In the genomic region with DNA sequence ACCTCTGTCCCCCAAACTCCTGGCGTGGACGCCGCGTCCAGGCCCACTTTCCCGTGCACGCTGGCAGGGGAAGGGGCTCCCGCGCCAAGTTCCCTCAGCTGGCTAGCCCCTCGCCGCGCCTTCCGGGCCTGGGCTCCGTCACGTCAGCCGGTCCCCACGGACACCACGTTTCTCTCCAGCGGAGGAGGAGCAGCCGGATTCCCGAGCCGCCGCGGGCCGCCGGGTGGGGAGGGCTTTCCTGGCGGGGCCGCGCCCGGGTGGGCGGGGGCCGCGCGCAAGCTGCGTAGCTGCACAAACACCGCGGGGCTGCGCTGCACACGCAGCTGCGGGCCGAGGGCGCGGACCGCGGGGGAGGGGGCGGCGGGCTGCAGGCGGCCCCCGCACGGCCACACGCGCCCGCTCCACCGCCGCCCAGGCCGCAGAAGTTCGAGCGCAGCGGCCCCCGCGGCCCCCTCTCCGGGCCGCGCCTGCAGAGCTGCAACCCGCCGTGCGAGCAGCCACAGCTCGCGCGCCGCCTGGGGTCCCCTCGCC, we compare ENCODE assay signal across 9 cellular contexts. TPM values are rescaled to one million over a fixed set of nuclear protein-coding genes. Genes with fewer than 3 reads are reported as not detected.
DNase-seq lines count a peak whose midpoint lies in the region; ATAC-seq, FAIRE-seq and TF ChIP-seq lines count a peak whose summit lies in the region.
"Had no signal": no experiment of that assay in that cellular context is flagged by ENCODE, and none has a peak within 500 bp of the region (broad histone marks: within the 10 kb centered on the region; RNA-seq: fewer than 3 reads in every experiment).

No MANE protein-coding gene starts in this region.

- H3K27ac ChIP-seq in DOHH2 (ENCODE audit: low read depth, low read length) (peak overlapping the region; percentile 97), thymus (ENCODE audit: low read depth) (peak overlapping the region; percentile 91)

- peak; percentile 19 for ATAC-seq in mucosa of descending colon

- peaks cover 2% of the 10 kb centered on the region for H3K27me3 Mint-ChIP-seq in IgD-negative memory B cell

- H3K4me3 Mint-ChIP-seq in IgD-negative memory B cell, result peak overlapping the region; percentile 87 to 97 (median 93)

- intact Hi-C loops in mucosa of descending colon (cut with DNase I, micrococcal nuclease), result no loop called here

- peak overlapping the region; percentile 98 for H3K4me2 ChIP-seq in DOHH2 (ENCODE audit: low read length)

- H3K9me3 Mint-ChIP-seq in IgD-negative memory B cell, result no peaks in the 10 kb centered on the region

- DNase-seq in activated CD8-positive, alpha-beta memory T cell treated with anti-CD3 and anti-CD28 coated beads, Interleukin-2, amount 50 U/mL, for 4 hours, result peak; percentile 57
- DNase-seq in epithelial cell of proximal tubule (ENCODE audit: low read depth) (no peak), mucosa of descending colon (peak; percentile 74 to 87 (median 86)), NCI-H187 treated with DMSO at 0.1 percent for 48 hours (lab: John Stamatoyannopoulos, UW) (no peak), D721Med (ENCODE audit: insufficient read length, low spot score) (no peak)

- H3K27ac Mint-ChIP-seq in IgD-negative memory B cell, result peak overlapping the region; percentile 88 to 100 (median 98)

- no peaks in the 10 kb centered on the region for H3K9me2 ChIP-seq in DOHH2 (replicated peaks; ENCODE audit: control insufficient read depth, low read length)

- WGBS in thymus, result under 1% methylated on average over 71 of the region's 71 CpGs

- H3F3A ChIP-seq in DOHH2 (ENCODE audit: control insufficient read depth, insufficient read depth), result peaks cover 63% of the 10 kb centered on the region

- H3K4me1 Mint-ChIP-seq in IgD-negative memory B cell, result peaks cover 68 to 79% (median 72%) of the 10 kb centered on the region in 3 donors

- H3K27me3 ChIP-seq in DOHH2 (ENCODE audit: control insufficient read depth, low read length), result no peaks in the 10 kb centered on the region
- no peaks in the 10 kb centered on the region for H3K27me3 ChIP-seq in thymus (ENCODE audit: control insufficient read depth, insufficient read depth)

- H3K36me3 Mint-ChIP-seq in IgD-negative memory B cell, result peaks cover 11% of the 10 kb centered on the region

- FAIRE-seq in D721Med (lab: Jason Lieb, UNC), result no peak
- FAIRE-seq: TTC549 had no signal

- H3K36me3 ChIP-seq in DOHH2 (ENCODE audit: control insufficient read depth, low read length), result peaks cover 49% of the 10 kb centered on the region
- no peaks in the 10 kb centered on the region for H3K36me3 ChIP-seq in mucosa of descending colon (ENCODE audit: low read depth)
- H3K36me3 ChIP-seq in thymus (ENCODE audit: control insufficient read depth, insufficient read depth), result no peaks in the 10 kb centered on the region

- peaks cover 79% of the 10 kb centered on the region for H3K4me1 ChIP-seq in DOHH2 (ENCODE audit: control insufficient read depth, low read length)
- H3K4me1 ChIP-seq in mucosa of descending colon (ENCODE audit: low read depth), result peaks cover 75% of the 10 kb centered on the region
- peaks cover 59% of the 10 kb centered on the region for H3K4me1 ChIP-seq in thymus (ENCODE audit: control insufficient read depth, insufficient read depth, low read length)

- H3K79me2 ChIP-seq in DOHH2 (ENCODE audit: control insufficient read depth, low read length), result peaks cover 96% of the 10 kb centered on the region

- no peaks in the 10 kb centered on the region for H4K20me1 ChIP-seq in DOHH2 (ENCODE audit: control insufficient read depth, insufficient read depth, low read depth, low read length)

- no peak for TF ChIP-seq CTCF in DOHH2 (IDR thresholded peaks at IDR 0.05; ENCODE audit: low read depth, low read length, poor library complexity, severe bottlenecking)
- no peak for TF ChIP-seq CTCF in epithelial cell of proximal tubule (conservative IDR thresholded peaks at IDR 0.05; ENCODE audit: low read depth, low read length)
- TF ChIP-seq CTCF in mucosa of descending colon (IDR thresholded peaks at IDR 0.05), result no peak
- TF ChIP-seq CTCF in D721Med (IDR thresholded peaks at IDR 0.05; ENCODE audit: insufficient read depth, missing control alignments), result no peak

- H3K4me3 ChIP-seq in DOHH2 (ENCODE audit: low read length) (peak overlapping the region; percentile 83), epithelial cell of proximal tubule (ENCODE audit: low read depth, low read length) (peak overlapping the region; percentile 82), mucosa of descending colon (peak overlapping the region; percentile 53), thymus (ENCODE audit: low read length) (peak overlapping the region; percentile 76)

- H3K9me3 ChIP-seq in DOHH2 (ENCODE audit: control insufficient read depth, insufficient read depth, low read length) (no peaks in the 10 kb centered on the region), mucosa of descending colon (no peaks in the 10 kb centered on the region), thymus (ENCODE audit: control insufficient read depth) (no peaks in the 10 kb centered on the region)

RNA-seq across cellular contexts. Expression of a gene that starts 45.1 kb away (rescaled TPM):
- 20.9 TPM for polyA plus RNA-seq in IgD-negative memory B cell
- total RNA-seq in epithelial cell of proximal tubule, result 22.9 and 23.6 TPM in 2 replicates
- total RNA-seq in mucosa of descending colon, result 10 to 100 TPM; 11.7 to 70.7 (median 15.5) TPM
- 31.2 TPM for polyA plus RNA-seq in thymus

Comparison
In these comparisons a context has a peak if more than half of its experiments do, and no peak if none do; other contexts are left out.
1. DNase-seq: peak in activated CD8-positive, alpha-beta memory T cell treated with anti-CD3 and anti-CD28 coated beads, Interleukin-2, amount 50 U/mL, for 4 hours (single experiment) and mucosa of descending colon (3 of 3); none in epithelial cell of proximal tubule (single experiment), NCI-H187 treated with DMSO at 0.1 percent for 48 hours (single experiment) and D721Med (single experiment).
2. Peak in every context shown above with its lines, with median percentiles within 50 percentile points of each other: H3K4me3 ChIP-seq.